In the genomic region with DNA sequence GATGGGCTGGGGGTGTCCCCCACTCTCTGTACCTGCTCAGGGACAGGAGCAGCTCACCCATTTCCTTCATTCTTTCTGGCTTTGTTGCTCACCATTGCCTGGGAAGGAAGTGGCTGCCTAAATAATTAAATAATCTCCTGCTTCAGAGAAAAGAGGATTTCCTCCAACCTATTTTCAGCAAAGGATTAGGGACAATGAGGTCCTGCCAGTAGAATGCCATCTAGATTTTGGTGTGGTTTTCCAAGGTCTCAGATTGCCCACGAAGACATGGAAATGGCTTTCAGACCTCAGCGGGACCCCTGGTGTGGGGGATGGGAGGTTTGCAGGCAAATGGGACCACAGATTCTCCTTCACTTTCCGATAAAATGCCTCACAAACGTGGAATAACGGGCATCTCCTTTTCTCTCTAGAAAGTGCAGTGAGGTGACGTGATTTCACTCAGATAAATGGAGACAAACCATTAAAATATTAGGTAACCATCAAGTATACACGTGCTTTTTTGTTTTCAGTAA, we compare ENCODE assay signal across 21 cellular contexts. TPM values are rescaled to one million over a fixed set of nuclear protein-coding genes. Genes with fewer than 3 reads are reported as not detected.
DNase-seq lines count a peak whose midpoint lies in the region; ATAC-seq and TF ChIP-seq lines count a peak whose summit lies in the region.
"Had no signal": no experiment of that assay in that cellular context is flagged by ENCODE, and none has a peak within 500 bp of the region (broad histone marks: within the 10 kb centered on the region; RNA-seq: fewer than 3 reads in every experiment).

No MANE protein-coding gene starts in this region.

- H3K4me1 ChIP-seq in heart right ventricle (peaks cover 1 to 71% (median 38%) of the 10 kb centered on the region in 9 donors), mesendoderm (ENCODE audit: control insufficient read depth, low read depth, low read length) (peaks cover 21% of the 10 kb centered on the region), upper lobe of left lung (peaks cover 6 to 46% (median 24%) of the 10 kb centered on the region in 4 donors)

- DNase-seq in heart right ventricle (no peak), Right ventricle myocardium inferior (ENCODE audit: missing footprints) (no peak), dermis blood vessel endothelial cell (peak; percentile 48), mesendoderm (no peak), upper lobe of left lung (no peak), OCI-M1 (lab: John Stamatoyannopoulos, UW) (no peak)
- DNase-seq: ACHN; activated B cell treated with CpG ODN at 0.5 μM for 24 hours; activated CD8-positive, alpha-beta T cell treated with anti-CD3 and anti-CD28 coated beads, Interleukin-2, amount 10 ng/mL, durations not matched to agents 7 days and 5 days; CD4-positive, CD25-positive, alpha-beta regulatory T cell; DMS53; foreskin melanocyte; HCEC 1CT; NCI-H1694 treated with DMSO at 0.1 percent for 48 hours; NCI-H2227 treated with DMSO at 0.1 percent for 48 hours; NCI-H774; PC-3; SJCRH30; stimulated activated CD4-positive, alpha-beta T cell treated with anti-CD3 and anti-CD28 coated beads, Interleukin-4, amount 100 ng/mL, for 24 hours had no signal

- WGBS in heart right ventricle, 2 donors: 47 to 65% methylated on average over 7 of the region's 7 CpGs
- no CpG with 5 or more reads among the region's 7 CpGs for WGBS in mesendoderm (ENCODE audit: extremely low coverage, insufficient coverage, low lambda C conversion rate)
- 41 to 43% methylated on average over 7 of the region's 7 CpGs for WGBS in upper lobe of left lung, 2 donors

- no peak for TF ChIP-seq EP300 in upper lobe of left lung (IDR thresholded peaks at IDR 0.05)

- H3K18ac ChIP-seq in mesendoderm (ENCODE audit: low read length): no peak overlapping the region

- H3K27ac ChIP-seq in heart right ventricle (peak overlapping the region in 9 of 10 donors; percentile 24 to 81 (median 64)), mesendoderm (ENCODE audit: low read depth, low read length) (peak overlapping the region; percentile 12), upper lobe of left lung (peak overlapping the region; percentile 27 to 82 (median 64))
- H3K27ac ChIP-seq: SJCRH30 had no signal

- H2AK5ac ChIP-seq in mesendoderm (ENCODE audit: low read length): no peak overlapping the region

- no peak overlapping the region for H4K5ac ChIP-seq in mesendoderm (ENCODE audit: low read length)

- no peak overlapping the region for H3K4me2 ChIP-seq in mesendoderm (ENCODE audit: low read length)

- TF ChIP-seq POLR2A in upper lobe of left lung (IDR thresholded peaks at IDR 0.05): no peak

- H3K36me3 ChIP-seq in heart right ventricle (no peaks in the 10 kb centered on the region), mesendoderm (ENCODE audit: control insufficient read depth, insufficient read depth, low read length) (no peaks in the 10 kb centered on the region), upper lobe of left lung (no peaks in the 10 kb centered on the region)
- H3K36me3 ChIP-seq: SJCRH30 had no signal

- peak overlapping the region; percentile 72 for H3K56ac ChIP-seq in mesendoderm (ENCODE audit: low read length)

- no peak overlapping the region for H3K23ac ChIP-seq in mesendoderm (ENCODE audit: low read length)

- peak overlapping the region; percentile 15 for H3K9ac ChIP-seq in mesendoderm (ENCODE audit: low read length)

- TF ChIP-seq CTCF in heart right ventricle (IDR thresholded peaks at IDR 0.05) (no peak), upper lobe of left lung (IDR thresholded peaks at IDR 0.05) (no peak)

- no peak overlapping the region for H4K8ac ChIP-seq in mesendoderm (ENCODE audit: low read depth, low read length)

- no peak overlapping the region for H2BK15ac ChIP-seq in mesendoderm (replicated peaks; ENCODE audit: low read depth)

- peaks cover 22% of the 10 kb centered on the region for H3K79me1 ChIP-seq in mesendoderm (ENCODE audit: low read length)

- peak overlapping the region; percentile 26 for H2BK5ac ChIP-seq in mesendoderm (ENCODE audit: low read length)

- H3K9me3 ChIP-seq in heart right ventricle: no peaks in the 10 kb centered on the region
- no peaks in the 10 kb centered on the region for H3K9me3 ChIP-seq in upper lobe of left lung
- H3K9me3 ChIP-seq: SJCRH30 had no signal

- peaks cover 25% of the 10 kb centered on the region for H3K79me2 ChIP-seq in mesendoderm (ENCODE audit: control insufficient read depth, insufficient read depth, low read length)

- no peak overlapping the region for H2BK120ac ChIP-seq in mesendoderm (ENCODE audit: low read depth, low read length)

- intact Hi-C loops in heart right ventricle (cut with DNase I) (loop anchor here in 1 of 10 donors (5.0 kb wide), 1 partner anchor 38 kb away; no protein-coding TSS in a partner anchor), Right ventricle myocardium inferior (cut with DNase I) (no loop called here)

- peak overlapping the region in 4 of 10 donors; percentile 1 to 22 (median 12) for H3K4me3 ChIP-seq in heart right ventricle
- no peak overlapping the region for H3K4me3 ChIP-seq in mesendoderm (ENCODE audit: low read length)
- H3K4me3 ChIP-seq in upper lobe of left lung: no peak overlapping the region
- H3K4me3 ChIP-seq: SJCRH30 had no signal

- no peak overlapping the region for H3K4ac ChIP-seq in mesendoderm (ENCODE audit: low read depth, low read length)

- H3K27me3 ChIP-seq in heart right ventricle (no peaks in the 10 kb centered on the region), mesendoderm (ENCODE audit: insufficient read depth, low read length, poor library complexity) (no peaks in the 10 kb centered on the region), upper lobe of left lung (no peaks in the 10 kb centered on the region)
- H3K27me3 ChIP-seq: SJCRH30 had no signal

- ATAC-seq in heart right ventricle (peak in 5 of 8 donors; percentile 6 to 35 (median 27)), Right ventricle myocardium inferior (no peak), upper lobe of left lung (ENCODE audit: low FRiP score in 2 of 2) (no peak), GM21528 (IDR thresholded peaks at IDR 0.05; ENCODE audit: low FRiP score, unreplicated experiment) (no peak)
- ATAC-seq in activated CD4-positive, CD25-positive, alpha-beta regulatory T cell treated with anti-CD3 and anti-CD28 coated beads, Interleukin-2, amount 50 U/mL, for 24 hours: no peak
- ATAC-seq: activated CD8-positive, alpha-beta T cell treated with anti-CD3 and anti-CD28 coated beads, Interleukin-2, amount 10 ng/mL, durations not matched to agents 7 days and 5 days; PC-3 had no signal

RNA-seq across cellular contexts. Expression of gene ATP11A, which starts 14.9 kb away (rescaled TPM):
- total RNA-seq in heart right ventricle: 100 to 1,000 TPM in 6 of 10 donors, 10 to 100 TPM in 4; 81.1 to 164 (median 118) TPM
- 10 to 100 TPM; 20.0 to 24.9 TPM for polyA plus RNA-seq in heart right ventricle
- 89.9 TPM for total RNA-seq in Right ventricle myocardium inferior
- total RNA-seq in dermis blood vessel endothelial cell: 32.0 and 41.7 TPM in 2 replicates
- 12.6 TPM for polyA plus RNA-seq in mesendoderm (2013, experiment 1 of 2)
- polyA plus RNA-seq in mesendoderm (2013, experiment 2 of 2): 12.0 TPM
- total RNA-seq in upper lobe of left lung: 100 to 1,000 TPM; 159 to 285 (median 260) TPM

Comparison
In these comparisons a context has a peak if more than half of its experiments do, and no peak if none do; other contexts are left out.
1. ATAC-seq: peak in heart right ventricle (5 of 8); none in Right ventricle myocardium inferior (single experiment), upper lobe of left lung (0 of 2), GM21528 (single experiment) and activated CD4-positive, CD25-positive, alpha-beta regulatory T cell treated with anti-CD3 and anti-CD28 coated beads, Interleukin-2, amount 50 U/mL, for 24 hours (0 of 2).
2. H3K27ac ChIP-seq: peak in every context shown above with its lines; median percentile 64 in upper lobe of left lung; 64 in heart right ventricle; 12 in mesendoderm.